13 cellular contexts compared by ENCODE assay signal in genomic region chr16:14527411-14528044, GRCh38.
DNase-seq lines count a peak whose midpoint lies in the region; ATAC-seq, FAIRE-seq and TF ChIP-seq lines count a peak whose summit lies in the region.
"Had no signal": no experiment of that assay in that cellular context is flagged by ENCODE, and none has a peak within 500 bp of the region (broad histone marks: within the 10 kb centered on the region; RNA-seq: fewer than 3 reads in every experiment).

No MANE protein-coding gene starts in this region.

- H4K20me1 ChIP-seq in PC-9 (ENCODE audit: insufficient read depth) = no peaks in the 10 kb centered on the region

- intact Hi-C loops in PC-9 (cut with micrococcal nuclease; ENCODE audit: unreplicated experiment) = loop anchor here (1.0 to 2.0 kb wide), 5 partner anchors 27 to 603 kb away; no protein-coding TSS in a partner anchor

- POLR2A ChIA-PET in A549 (lab: Yijun Ruan, JAX) (interaction anchor here (0.7 to 2.4 kb wide), 3 partner anchors 12 to 226 kb away, joined by 4 to 10 read pairs (median 7); no protein-coding TSS in a partner anchor), PC-9 (lab: Charles Lee; ENCODE audit: unreplicated experiment) (interaction anchor here (0.5 kb wide), 1 partner anchor 162 kb away, joined by 3 read pairs; no protein-coding TSS in a partner anchor)

- no peak overlapping the region for H2AFZ ChIP-seq in PC-9

- peak; percentile 74 for FAIRE-seq in A549 (lab: Jason Lieb, UNC)

- peaks cover 12% of the 10 kb centered on the region; the same call in 1 of the 2 replicates for H3F3A ChIP-seq in PC-9 (ENCODE audit: insufficient read depth, low read depth)

- H3K27me3 ChIP-seq in PC-9 (ENCODE audit: insufficient read depth, low read depth) = no peaks in the 10 kb centered on the region
- H3K27me3 ChIP-seq: upper lobe of left lung had no signal

- H3K36me3 ChIP-seq in PC-9 (ENCODE audit: low read depth) = no peaks in the 10 kb centered on the region
- H3K36me3 ChIP-seq: upper lobe of left lung had no signal

- no peaks in the 10 kb centered on the region for H3K9me2 ChIP-seq in PC-9 (ENCODE audit: insufficient read depth)

- 42% methylated on average over 5 of the region's 5 CpGs for WGBS in A549 (ENCODE audit: missing lambda C conversion rate)

- CTCF ChIA-PET in A549 (lab: Yijun Ruan, JAX) (interaction anchor here (0.6 to 5.8 kb wide), 29 partner anchors 14 to 281 kb away, joined by 3 to 72 read pairs (median 5); no protein-coding TSS in a partner anchor), PC-9 (lab: Charles Lee) (interaction anchor here (0.5 to 1.6 kb wide), 5 partner anchors 24 to 219 kb away, joined by 3 to 10 read pairs (median 3); no protein-coding TSS in a partner anchor)

- no peak for TF ChIP-seq EP300 in A549 (IDR thresholded peaks at IDR 0.05)

- H3K4me1 ChIP-seq in A549 = peaks cover 85% of the 10 kb centered on the region
- H3K4me1 ChIP-seq in PC-9 (replicated peaks; ENCODE audit: insufficient read depth) = peaks cover 31% of the 10 kb centered on the region

- TF ChIP-seq CTCF in A549 (IDR thresholded peaks at IDR 0.05) (no peak), PC-9 (conservative IDR thresholded peaks at IDR 0.05) (no peak), fibroblast of the aortic adventitia (IDR thresholded peaks at IDR 0.05; ENCODE audit: insufficient read depth, low read length) (no peak), omental fat pad (IDR thresholded peaks at IDR 0.05) (no peak)

- DNase-seq in A549 (ENCODE audit: low read depth in 1 of 2, low spot score in 1 of 2) (peak in 1 of 2 experiments; percentile 39), PC-9 (no peak), fibroblast of the aortic adventitia (ENCODE audit: low read depth) (peak; percentile 95), omental fat pad (ENCODE audit: low spot score) (no peak), NCI-H526 treated with DMSO at 0.1 percent for 48 hours (lab: John Stamatoyannopoulos, UW) (no peak)
- no peak for DNase-seq in central memory CD4-positive, alpha-beta T cell
- DNase-seq: activated CD4-positive, alpha-beta memory T cell treated with anti-CD3 and anti-CD28 coated beads, Interleukin-2, amount 10 ng/mL, durations not matched to agents 7 days and 5 days; NCI-H510A; stimulated activated CD4-positive, alpha-beta T cell treated with anti-CD3 and anti-CD28 coated beads, Interleukin-2, amount 100 ng/mL, for 48 hours; SW 1271 had no signal

- no TSS peak for BruUV-seq in PC-9 (replicated peaks; lab: Mats Ljungman, UMichigan)

- TF ChIP-seq RAD21 in A549 (conservative IDR thresholded peaks at IDR 0.05 in 1 of 2, IDR thresholded peaks at IDR 0.05 in 1 of 2) = no peak

- H3K27ac ChIP-seq in A549 = peak overlapping the region; percentile 91
- peak overlapping the region; percentile 70 for H3K27ac ChIP-seq in PC-9
- H3K27ac ChIP-seq: upper lobe of left lung had no signal

- peak overlapping the region; percentile 70 for H3K4me2 ChIP-seq in A549
- H3K4me2 ChIP-seq in PC-9 = peak overlapping the region; percentile 72

- ATAC-seq in A549 = peak in 1 of 2 experiments; percentile 34; a peak in 3 of 6 replicates
- ATAC-seq in omental fat pad (ENCODE audit: low FRiP score) = peak; percentile 89
- no peak for ATAC-seq in HG03432 (IDR thresholded peaks at IDR 0.05; ENCODE audit: unreplicated experiment)
- ATAC-seq in GM21825 (IDR thresholded peaks at IDR 0.05; ENCODE audit: unreplicated experiment) = no peak

- no peak for TF ChIP-seq POLR2A in A549 (IDR thresholded peaks at IDR 0.05; ENCODE audit: low read length)

- H3K9me3 ChIP-seq in A549 (no peaks in the 10 kb centered on the region), PC-9 (ENCODE audit: insufficient read depth, low read depth) (no peaks in the 10 kb centered on the region)
- H3K9me3 ChIP-seq: upper lobe of left lung had no signal

- H3K79me2 ChIP-seq in PC-9 (ENCODE audit: low read depth) = peaks cover 20% of the 10 kb centered on the region

- no peak overlapping the region for H3K4me3 ChIP-seq in A549
- no peak overlapping the region for H3K4me3 ChIP-seq in PC-9
- H3K4me3 ChIP-seq in fibroblast of the aortic adventitia (ENCODE audit: low read depth, low read length) = no peak overlapping the region
- H3K4me3 ChIP-seq: upper lobe of left lung had no signal

TF ChIP-seq in A549, 52 proteins besides CTCF, POLR2A, EP300 and RAD21 (continues in another document):
- TF ChIP-seq CHD2 (IDR thresholded peaks at IDR 0.05; ENCODE audit: low read length, partially characterized antibody) (no peak), TP53 (CRISPR knock-in tag; IDR thresholded peaks at IDR 0.05) (no peak), FOXS1 (CRISPR knock-in tag; IDR thresholded peaks at IDR 0.05) (peak; percentile 26; the same call in 1 of the 2 replicates), ZFP36 (IDR thresholded peaks at IDR 0.05; ENCODE audit: borderline replicate concordance, partially characterized antibody) (no peak), HOXA7 (CRISPR knock-in tag; IDR thresholded peaks at IDR 0.05) (peak; percentile 68), FOSL2 (IDR thresholded peaks at IDR 0.05) (no peak), FOSL2 (CRISPR knock-in tag; IDR thresholded peaks at IDR 0.05) (peak; percentile 71), MAZ (IDR thresholded peaks at IDR 0.05; ENCODE audit: borderline replicate concordance, low read depth, low read length) (no peak), NR3C1 (IDR thresholded peaks at IDR 0.05) (no peak), CBX2 (IDR thresholded peaks at IDR 0.05; ENCODE audit: borderline replicate concordance, low read depth) (no peak), CBX8 (IDR thresholded peaks at IDR 0.05) (no peak), ATOH8 (CRISPR knock-in tag; IDR thresholded peaks at IDR 0.05; ENCODE audit: low read depth) (0 out of 2 replicates have a peak, but pooled peaks have one; percentile 10), BCL3 (IDR thresholded peaks at IDR 0.05) (no peak), CEBPB (IDR thresholded peaks at IDR 0.05) (peak; percentile 66 to 79; a peak in 3 of 4 replicates), TFCP2L1 (CRISPR knock-in tag; IDR thresholded peaks at IDR 0.05) (0 out of 2 replicates have a peak, but pooled peaks have one; percentile 50), JUN (IDR thresholded peaks at IDR 0.05) (0 out of 5 replicates have a peak, but pooled peaks of 1 of the 2 experiments have one; percentile 45), RARB (CRISPR knock-in tag; IDR thresholded peaks at IDR 0.05) (peak; percentile 13; the same call in 1 of the 2 replicates), ELK1 (IDR thresholded peaks at IDR 0.05; ENCODE audit: low read depth, low read length) (no peak), SMC3 (IDR thresholded peaks at IDR 0.05) (peak; percentile 19; the same call in 1 of the 3 replicates), HMGXB4 (CRISPR knock-in tag; IDR thresholded peaks at IDR 0.05; ENCODE audit: borderline replicate concordance) (no peak; the same call in 1 of the 2 replicates), HOXB5 (CRISPR knock-in tag; IDR thresholded peaks at IDR 0.05) (0 out of 2 replicates have a peak, but pooled peaks have one; percentile 10), HOXB13 (CRISPR knock-in tag; IDR thresholded peaks at IDR 0.05; ENCODE audit: low read depth) (peak; percentile 62), FOSB (CRISPR knock-in tag; IDR thresholded peaks at IDR 0.05) (no peak), MYC (IDR thresholded peaks at IDR 0.05; ENCODE audit: borderline replicate concordance, low read length) (no peak), RFX5 (IDR thresholded peaks at IDR 0.05) (no peak), NFE2L2 (conservative IDR thresholded peaks at IDR 0.05; ENCODE audit: low read length) (peak; percentile 98), MAFK (IDR thresholded peaks at IDR 0.05; ENCODE audit: partially characterized antibody) (peak; percentile 99), BHLHE40 (IDR thresholded peaks at IDR 0.05; ENCODE audit: low read depth, low read length) (no peak)
